Comparison of ENCODE assay signal across 1 cellular context in genomic region chr15:59349715-59350420, GRCh38.
TF ChIP-seq lines count a peak whose summit lies in the region.

No MANE protein-coding gene starts in this region.

TF ChIP-seq in SK-N-SH, 30 proteins besides CTCF, POLR2A, EP300 and RAD21 (continued from another document):
- TF ChIP-seq, protein P1, sequence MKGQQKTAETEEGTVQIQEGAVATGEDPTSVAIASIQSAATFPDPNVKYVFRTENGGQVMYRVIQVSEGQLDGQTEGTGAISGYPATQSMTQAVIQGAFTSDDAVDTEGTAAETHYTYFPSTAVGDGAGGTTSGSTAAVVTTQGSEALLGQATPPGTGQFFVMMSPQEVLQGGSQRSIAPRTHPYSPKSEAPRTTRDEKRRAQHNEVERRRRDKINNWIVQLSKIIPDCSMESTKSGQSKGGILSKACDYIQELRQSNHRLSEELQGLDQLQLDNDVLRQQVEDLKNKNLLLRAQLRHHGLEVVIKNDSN (IDR thresholded peaks at IDR 0.05; ENCODE audit: borderline replicate concordance, low read depth), result no peak
- TF ChIP-seq TCF12 (IDR thresholded peaks at IDR 0.05) (peak; percentile 86), RCOR1 (IDR thresholded peaks at IDR 0.05; ENCODE audit: low read length) (no peak), MEF2A (IDR thresholded peaks at IDR 0.05; ENCODE audit: borderline replicate concordance, low read depth) (no peak)
